In the genomic region with DNA sequence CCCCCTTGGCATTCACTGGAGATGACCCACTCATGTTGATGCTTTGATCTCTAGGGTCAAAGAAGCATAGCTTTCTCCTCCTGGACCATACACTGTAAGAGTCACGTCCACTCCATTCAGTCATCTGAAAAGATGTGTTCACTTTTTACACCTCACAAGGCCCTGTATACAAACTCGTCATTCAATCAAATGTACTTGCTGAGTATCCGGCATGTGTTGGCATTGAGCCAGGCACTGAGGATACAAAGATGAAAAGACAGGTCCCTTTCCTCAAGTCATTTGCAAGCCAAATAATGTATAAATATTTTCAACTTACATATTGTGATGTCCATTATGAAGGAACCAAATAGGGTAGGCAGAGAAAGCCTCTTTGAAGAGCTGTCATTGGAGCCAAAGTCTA, we compare ENCODE assay signal across 2 cellular contexts.
TF ChIP-seq lines count a peak whose summit lies in the region.

No MANE protein-coding gene starts in this region.

TF ChIP-seq in Ishikawa, 13 proteins besides CTCF, POLR2A, EP300 and RAD21 (continued from another document):
- TF ChIP-seq MAX (IDR thresholded peaks at IDR 0.05) = no peak

TF ChIP-seq in H1, 55 proteins besides CTCF, POLR2A, EP300 and RAD21 (continued from another document):
- TF ChIP-seq BCL11A (IDR thresholded peaks at IDR 0.05; ENCODE audit: low read depth in 2 of 2, low read length in 2 of 2) (no peak), KDM1A (IDR thresholded peaks at IDR 0.05; ENCODE audit: borderline replicate concordance, low read length) (no peak), JUN (IDR thresholded peaks at IDR 0.05; ENCODE audit: low read depth, low read length) (no peak), CBX5 (IDR thresholded peaks at IDR 0.05; ENCODE audit: low read depth, low read length) (no peak), SP2 (IDR thresholded peaks at IDR 0.05; ENCODE audit: low read length) (no peak), NANOG (IDR thresholded peaks at IDR 0.05; ENCODE audit: insufficient read depth, low read depth, low read length, poor library complexity, severe bottlenecking) (no peak), NRF1 (IDR thresholded peaks at IDR 0.05; ENCODE audit: low read depth, low read length) (no peak), MAFK (IDR thresholded peaks at IDR 0.05; ENCODE audit: low read depth, low read length) (no peak), YY1 (IDR thresholded peaks at IDR 0.05; ENCODE audit: low read depth, low read length) (no peak)
